Comparison of ENCODE assay signal across 8 cellular contexts in genomic region chr20:2509468-2509781, GRCh38. TPM values are rescaled to one million over a fixed set of nuclear protein-coding genes. Genes with fewer than 3 reads are reported as not detected.
DNase-seq lines count a peak whose midpoint lies in the region; ATAC-seq, FAIRE-seq and TF ChIP-seq lines count a peak whose summit lies in the region.

No MANE protein-coding gene starts in this region.

- intact Hi-C loops in spleen (cut with DNase I; ENCODE audit: low total_unique reads), result no loop called here

- H3K27ac Mint-ChIP-seq in activated CD8-positive, alpha-beta T cell treated with anti-CD3 and anti-CD28 coated beads, Interleukin-2, amount 10 ng/mL, durations not matched to agents 7 days and 5 days, result peak overlapping the region; percentile 93

- H3K4me1 ChIP-seq in iPS-18a (ENCODE audit: control insufficient read depth, low read depth, low read length) (no peaks in the 10 kb centered on the region), spleen (peaks cover 9 to 25% (median 20%) of the 10 kb centered on the region in 6 donors)

- H3K27ac ChIP-seq in iPS-18a (ENCODE audit: low read length), result no peak overlapping the region
- peak overlapping the region; percentile 84 to 96 (median 90) for H3K27ac ChIP-seq in spleen

- peak overlapping the region; percentile 87 for H3K4me3 ChIP-seq in iPS-18a (ENCODE audit: low read length)
- H3K4me3 ChIP-seq in spleen, result peak overlapping the region; percentile 70 to 96 (median 84)

- H3K36me3 Mint-ChIP-seq in activated CD8-positive, alpha-beta T cell treated with anti-CD3 and anti-CD28 coated beads, Interleukin-2, amount 10 ng/mL, durations not matched to agents 7 days and 5 days (ENCODE audit: low read depth), result peaks cover 4% of the 10 kb centered on the region

- no peak for TF ChIP-seq POLR2A in spleen (IDR thresholded peaks at IDR 0.05)

- H3K27me3 Mint-ChIP-seq in activated CD8-positive, alpha-beta T cell treated with anti-CD3 and anti-CD28 coated beads, Interleukin-2, amount 10 ng/mL, durations not matched to agents 7 days and 5 days (ENCODE audit: low read depth), result peaks cover 21% of the 10 kb centered on the region

- CTCF ChIA-PET in HEK293T (lab: Yijun Ruan, JAX), result interaction anchor here (1.7 to 4.0 kb wide), 2 partner anchors 13 to 142 kb away, joined by 3 to 12 read pairs; no protein-coding TSS in a partner anchor
- CTCF ChIA-PET in activated CD8-positive, alpha-beta T cell treated with anti-CD3 and anti-CD28 coated beads, Interleukin-2, amount 10 ng/mL, durations not matched to agents 7 days and 5 days (lab: Charles Lee), result interaction anchor here (0.6 to 3.6 kb wide), 5 partner anchors 12 to 164 kb away, joined by 3 to 51 read pairs (median 4); partner anchors contain the start of gene SNRPB

- no peaks in the 10 kb centered on the region for H3K9me3 Mint-ChIP-seq in activated CD8-positive, alpha-beta T cell treated with anti-CD3 and anti-CD28 coated beads, Interleukin-2, amount 10 ng/mL, durations not matched to agents 7 days and 5 days (ENCODE audit: insufficient read depth)

- ATAC-seq in activated CD8-positive, alpha-beta T cell treated with anti-CD3 and anti-CD28 coated beads, Interleukin-2, amount 10 ng/mL, durations not matched to agents 7 days and 5 days, result no peak

- H3K9ac ChIP-seq in iPS-18a (ENCODE audit: low read length), result peak overlapping the region; percentile 55

- H3K9me3 ChIP-seq in iPS-18a (ENCODE audit: control insufficient read depth, low read depth, low read length) (no peaks in the 10 kb centered on the region), spleen (no peaks in the 10 kb centered on the region)

- H3K4me1 Mint-ChIP-seq in activated CD8-positive, alpha-beta T cell treated with anti-CD3 and anti-CD28 coated beads, Interleukin-2, amount 10 ng/mL, durations not matched to agents 7 days and 5 days (ENCODE audit: low read depth), result peaks cover 11% of the 10 kb centered on the region

- POLR2A ChIA-PET in HEK293T (lab: Yijun Ruan, JAX), result interaction anchor here (0.7 to 3.4 kb wide), 4 partner anchors 9 to 144 kb away, joined by 3 to 21 read pairs (median 8); partner anchors contain the start of gene SNRPB
- POLR2A ChIA-PET in activated CD8-positive, alpha-beta T cell treated with anti-CD3 and anti-CD28 coated beads, Interleukin-2, amount 10 ng/mL, durations not matched to agents 7 days and 5 days (lab: Charles Lee), result interaction anchor here (1.2 to 2.6 kb wide), 2 partner anchors 15 to 39 kb away, joined by 6 to 18 read pairs; partner anchors contain the start of gene SNRPB

- no peak for FAIRE-seq in GM19239 (lab: Jason Lieb, UNC)

- H3K4me3 Mint-ChIP-seq in activated CD8-positive, alpha-beta T cell treated with anti-CD3 and anti-CD28 coated beads, Interleukin-2, amount 10 ng/mL, durations not matched to agents 7 days and 5 days, result peak overlapping the region; percentile 99

- H3K27me3 ChIP-seq in iPS-18a (ENCODE audit: control insufficient read depth, insufficient read depth, low read length) (peaks cover 65% of the 10 kb centered on the region), spleen (replicated peaks in 1 of 7) (peaks cover 0 to 4% (median 0%) of the 10 kb centered on the region in 7 donors)

- DNase-seq in HEK293T (ENCODE audit: extremely low spot score) (no peak), spleen (no peak), AG08396 (ENCODE audit: low spot score) (no peak), GM19239 (ENCODE audit: insufficient read length, low spot score) (no peak), HPDE6-E6E7 (ENCODE audit: extremely low spot score) (no peak)
- no peak for DNase-seq in activated CD8-positive, alpha-beta T cell treated with anti-CD3 and anti-CD28 coated beads, Interleukin-2, amount 10 ng/mL, durations not matched to agents 7 days and 5 days
- no peak for DNase-seq in activated CD8-positive, alpha-beta memory T cell treated with anti-CD3 and anti-CD28 coated beads, Interleukin-2, amount 50 U/mL, for 48 hours

- TF ChIP-seq CTCF in spleen (IDR thresholded peaks at IDR 0.05 in 8 of 11, conservative IDR thresholded peaks at IDR 0.05 in 3 of 11), result peak in 1 of 11 experiments; percentile 1

- 67 to 82% (median 74%) methylated on average over 9 of the region's 9 CpGs for WGBS in spleen, 5 donors

- no peaks in the 10 kb centered on the region for H3K36me3 ChIP-seq in iPS-18a (ENCODE audit: control insufficient read depth, low read depth, low read length)
- no peaks in the 10 kb centered on the region for H3K36me3 ChIP-seq in spleen

TF ChIP-seq in HEK293T, 16 proteins besides CTCF, POLR2A, EP300 and RAD21:
- 0 out of 2 replicates have a peak, but pooled peaks have one; percentile 70 for TF ChIP-seq L3MBTL2 (conservative IDR thresholded peaks at IDR 0.05)
- no peak for TF ChIP-seq BHLHE40 (IDR thresholded peaks at IDR 0.05; ENCODE audit: borderline replicate concordance)

RNA-seq across cellular contexts. Expression of gene ZNF343, which starts 0.7 kb away (rescaled TPM):
- total RNA-seq in activated CD8-positive, alpha-beta T cell treated with anti-CD3 and anti-CD28 coated beads, Interleukin-2, amount 10 ng/mL, durations not matched to agents 7 days and 5 days, result 1 to 10 TPM; 8.7 to 9.0 TPM
- total RNA-seq in spleen, result 10 to 100 TPM in 5 of 7 donors, 1 to 10 TPM in 2; 8.4 to 16.2 (median 11.4) TPM
- 1 to 10 TPM; 4.8 to 6.0 (median 5.7) TPM for polyA plus RNA-seq in spleen

RNA-seq across cellular contexts. Expression of gene TMC2, which starts 26.9 kb away (rescaled TPM):
- not detected for total RNA-seq in activated CD8-positive, alpha-beta T cell treated with anti-CD3 and anti-CD28 coated beads, Interleukin-2, amount 10 ng/mL, durations not matched to agents 7 days and 5 days
- total RNA-seq in spleen, result 1 to 10 TPM in 1 of 7 donors, under 1 TPM in 5, not detected in 1; 0.09 to 1.2 (median 0.23) TPM
- polyA plus RNA-seq in spleen, result under 1 TPM in 2 of 3 donors, not detected in 1; 0.07 to 0.10 TPM

RNA-seq across cellular contexts. Expression of gene SNRPB, which starts 38.8 kb away (rescaled TPM):
- 100 to 1,000 TPM; 338 to 339 TPM for total RNA-seq in activated CD8-positive, alpha-beta T cell treated with anti-CD3 and anti-CD28 coated beads, Interleukin-2, amount 10 ng/mL, durations not matched to agents 7 days and 5 days
- 100 to 1,000 TPM; 102 to 189 (median 125) TPM for total RNA-seq in spleen
- 100 to 1,000 TPM; 204 to 262 (median 237) TPM for polyA plus RNA-seq in spleen
